In the genomic region with DNA sequence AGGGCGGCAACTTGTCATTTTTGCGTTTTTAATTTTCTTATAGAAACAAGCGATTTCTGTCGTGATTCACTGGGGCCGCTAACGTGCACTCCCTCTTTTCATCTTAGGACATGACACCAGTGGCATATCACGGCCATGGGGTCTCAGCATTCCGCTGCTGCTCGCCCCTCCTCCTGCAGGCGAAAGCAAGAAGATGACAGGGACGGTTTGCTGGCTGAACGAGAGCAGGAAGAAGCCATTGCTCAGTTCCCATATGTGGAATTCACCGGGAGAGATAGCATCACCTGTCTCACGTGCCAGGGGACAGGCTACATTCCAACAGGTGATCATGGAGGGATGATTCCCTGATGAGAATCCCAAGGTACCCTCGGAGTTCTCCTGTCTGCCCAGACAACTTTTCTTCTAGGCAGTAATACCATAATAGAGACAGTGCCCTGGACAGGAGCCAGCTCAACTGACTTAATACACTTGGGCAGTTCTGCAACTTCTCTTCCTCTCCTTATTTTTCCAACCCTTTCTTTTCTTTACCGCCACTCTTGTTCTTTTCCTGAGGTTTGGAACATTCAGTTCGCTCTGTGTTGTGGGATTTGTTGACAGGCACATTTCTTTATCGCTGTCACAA, we compare ENCODE assay signal across 9 cellular contexts. TPM values are rescaled to one million over a fixed set of nuclear protein-coding genes. Genes with fewer than 3 reads are reported as not detected.
DNase-seq lines count a peak whose midpoint lies in the region; ATAC-seq and TF ChIP-seq lines count a peak whose summit lies in the region.
"Had no signal": no experiment of that assay in that cellular context is flagged by ENCODE, and none has a peak within 500 bp of the region (broad histone marks: within the 10 kb centered on the region; RNA-seq: fewer than 3 reads in every experiment).

No MANE protein-coding gene starts in this region.

- H3K27me3 ChIP-seq in RWPE2 (ENCODE audit: insufficient read depth, poor library complexity, severe bottlenecking), result no peaks in the 10 kb centered on the region

- H3K27me3 Mint-ChIP-seq in effector memory CD8-positive, alpha-beta T cell, result peaks cover 22 to 30% of the 10 kb centered on the region in 2 donors
- peaks cover 0 to 12% of the 10 kb centered on the region in 2 donors for H3K27me3 Mint-ChIP-seq in natural killer cell (ENCODE audit: low read depth in 2 of 2)

- peaks cover 23% of the 10 kb centered on the region for H3K36me3 Mint-ChIP-seq in effector memory CD8-positive, alpha-beta T cell (ENCODE audit: insufficient read depth)
- H3K36me3 Mint-ChIP-seq in natural killer cell, result no peaks in the 10 kb centered on the region

- peaks cover 32% of the 10 kb centered on the region for H3K36me3 ChIP-seq in RWPE2 (ENCODE audit: low read depth)

- DNase-seq in stimulated activated CD4-positive, alpha-beta T cell treated with anti-CD3 and anti-CD28 coated beads, Interleukin-15, amount 100 ng/mL, for 24 hours, result peak; percentile 37
- no peak for DNase-seq in stimulated activated CD4-positive, alpha-beta T cell treated with anti-CD3 and anti-CD28 coated beads, Interleukin-4, amount 100 ng/mL, for 1 hour
- DNase-seq in RWPE2 (ENCODE audit: low spot score), result no peak
- no peak for DNase-seq in effector memory CD8-positive, alpha-beta T cell
- DNase-seq in natural killer cell, result no peak
- no peak for DNase-seq in kidney glomerular epithelial cell (lab: John Stamatoyannopoulos, UW)

- H3K9me3 Mint-ChIP-seq in effector memory CD8-positive, alpha-beta T cell, result no peaks in the 10 kb centered on the region
- H3K9me3 Mint-ChIP-seq in natural killer cell, result no peaks in the 10 kb centered on the region

- peak overlapping the region; percentile 96 to 99 for H3K27ac Mint-ChIP-seq in effector memory CD8-positive, alpha-beta T cell
- peak overlapping the region in 1 of 2 donors; percentile 98 for H3K27ac Mint-ChIP-seq in natural killer cell

- no peaks in the 10 kb centered on the region for H3K9me3 ChIP-seq in RWPE2 (ENCODE audit: severe bottlenecking)

- H3K27ac ChIP-seq in RWPE2 (ENCODE audit: poor library complexity, severe bottlenecking), result no peak overlapping the region

- intact Hi-C loops in natural killer cell (cut with micrococcal nuclease), result loop anchor here (5.0 kb wide), 1 partner anchor 247 kb away; no protein-coding TSS in a partner anchor

- H3K4me3 ChIP-seq in RWPE2 (ENCODE audit: severe bottlenecking), result peak overlapping the region; percentile 65

- ATAC-seq in RWPE2 (ENCODE audit: low read depth), result no peak
- no peak for ATAC-seq in effector memory CD8-positive, alpha-beta T cell (replicated peaks)
- ATAC-seq in natural killer cell, result no peak
- ATAC-seq in HG03469 (IDR thresholded peaks at IDR 0.05; ENCODE audit: unreplicated experiment), result no peak
- ATAC-seq in HG03432 (IDR thresholded peaks at IDR 0.05; ENCODE audit: unreplicated experiment), result no peak

- peaks cover 22 to 35% of the 10 kb centered on the region in 2 donors for H3K4me1 Mint-ChIP-seq in effector memory CD8-positive, alpha-beta T cell (ENCODE audit: low read depth in 2 of 2)
- H3K4me1 Mint-ChIP-seq in natural killer cell, result peaks cover 23 to 41% of the 10 kb centered on the region in 2 donors

- TF ChIP-seq CTCF in RWPE2 (IDR thresholded peaks at IDR 0.05; ENCODE audit: poor library complexity, severe bottlenecking) (no peak), natural killer cell (IDR thresholded peaks at IDR 0.05) (no peak)

- peak overlapping the region; percentile 100 for H3K4me3 Mint-ChIP-seq in effector memory CD8-positive, alpha-beta T cell
- peak overlapping the region; percentile 98 for H3K4me3 Mint-ChIP-seq in natural killer cell

- H3K4me1 ChIP-seq in RWPE2 (ENCODE audit: insufficient read depth, poor library complexity, severe bottlenecking), result peaks cover 4% of the 10 kb centered on the region

RNA-seq across cellular contexts. Expression of gene TMEM106C, which starts 0.8 kb away (rescaled TPM):
- 10 to 100 TPM; 19.1 to 26.2 (median 22.5) TPM for total RNA-seq in natural killer cell

RNA-seq across cellular contexts. Expression of gene COL2A1, which starts 40.1 kb away (rescaled TPM):
- total RNA-seq in natural killer cell, result not detected
- total RNA-seq: glomerular endothelial cell had no signal

RNA-seq across cellular contexts. Expression of gene VDR, which starts 59.4 kb away (rescaled TPM):
- total RNA-seq in natural killer cell, result 1 to 10 TPM; 1.1 to 2.5 (median 1.6) TPM
